ENCODE assay signal across 23 cellular contexts in the genomic region with DNA sequence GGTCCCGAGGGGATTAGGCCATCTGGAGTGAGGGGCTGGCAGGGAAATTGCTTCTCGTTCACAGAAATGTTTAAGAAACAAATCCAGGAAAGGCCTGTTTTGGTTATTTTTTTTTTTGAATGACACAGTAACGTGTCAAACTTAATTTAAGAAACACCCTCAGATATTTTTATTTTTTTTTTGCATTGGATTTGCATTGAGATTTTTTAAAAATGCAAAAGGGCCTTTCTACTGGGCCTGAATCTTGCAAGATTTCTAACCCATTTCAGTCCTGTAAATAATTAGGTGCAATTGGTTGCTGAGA. TPM values are rescaled to one million over a fixed set of nuclear protein-coding genes. Genes with fewer than 3 reads are reported as not detected.
DNase-seq lines count a peak whose midpoint lies in the region; ATAC-seq, FAIRE-seq and TF ChIP-seq lines count a peak whose summit lies in the region.
"Had no signal": no experiment of that assay in that cellular context is flagged by ENCODE, and none has a peak within 500 bp of the region (broad histone marks: within the 10 kb centered on the region; RNA-seq: fewer than 3 reads in every experiment).

No MANE protein-coding gene starts in this region.

- BruUV-seq in IMR-90 (replicated peaks; lab: Mats Ljungman, UMichigan) = no TSS peak

- H2AK5ac ChIP-seq in IMR-90 (ENCODE audit: low read depth, low read length) (no peak overlapping the region), neuronal stem cell (ENCODE audit: low read depth, low read length) (no peak overlapping the region)

- H3K56ac ChIP-seq in IMR-90 (ENCODE audit: extremely low read depth, insufficient read depth, low read length) = no peak overlapping the region

- H4K5ac ChIP-seq in IMR-90 (ENCODE audit: low read depth, low read length) = no peak overlapping the region

- no peak overlapping the region for H3K4ac ChIP-seq in IMR-90 (ENCODE audit: low read depth, low read length)
- no peak overlapping the region for H3K4ac ChIP-seq in neuronal stem cell (ENCODE audit: low read length)

- dilution Hi-C loops in IMR-90 (cut with HindIII; ENCODE audit: low sequenced_read_pairs, unreplicated experiment) = no loop called here

- no peak for DNase-seq in A549 (ENCODE audit: low read depth in 1 of 2, low spot score in 1 of 2)
- DNase-seq in IMR-90 = no peak
- no peak for DNase-seq in neuronal stem cell (ENCODE audit: low spot score)
- no peak for DNase-seq in hippocampal formation (lab: John Stamatoyannopoulos, UW)
- no peak for DNase-seq in GM10248 (ENCODE audit: extremely low spot score)
- no peak for DNase-seq in uterus
- no peak for DNase-seq in glomerular visceral epithelial cell (ENCODE audit: extremely low spot score)
- DNase-seq: activated CD4-positive, alpha-beta T cell treated with anti-CD3 and anti-CD28 coated beads for 36 hours; activated naive CD8-positive, alpha-beta T cell treated with anti-CD3 and anti-CD28 coated beads for 36 hours; dermis blood vessel endothelial cell; MV-4-11; NCI-H1694 treated with DMSO at 0.1 percent for 48 hours; NCI-H748 treated with DMSO at 0.1 percent for 48 hours; OCI-M1; right lobe of liver; stimulated activated CD4-positive, alpha-beta T cell treated with anti-CD3 and anti-CD28 coated beads, Interleukin-2, amount 100 ng/mL, for 48 hours; T-helper 2 cell had no signal

- H2BK120ac ChIP-seq in IMR-90 (ENCODE audit: low read depth, low read length) = no peak overlapping the region
- H2BK120ac ChIP-seq in neuronal stem cell (ENCODE audit: low read depth, low read length) = no peak overlapping the region

- FAIRE-seq in A549 (lab: Jason Lieb, UNC) = no peak

- H2BK15ac ChIP-seq in IMR-90 (ENCODE audit: low read depth, low read length) (no peak overlapping the region), neuronal stem cell (ENCODE audit: low read length) (no peak overlapping the region)

- H4K20me1 ChIP-seq in IMR-90 (ENCODE audit: insufficient read depth, low read length) = no peaks in the 10 kb centered on the region

- no peak overlapping the region for H3K23ac ChIP-seq in IMR-90 (ENCODE audit: low read depth, low read length)
- no peak overlapping the region for H3K23ac ChIP-seq in neuronal stem cell (ENCODE audit: low read depth, low read length, poor library complexity)

- H2AK9ac ChIP-seq in IMR-90 (replicated peaks; ENCODE audit: low read depth, low read length, poor library complexity) = no peak overlapping the region

- H4K8ac ChIP-seq in IMR-90 (ENCODE audit: low read depth in 2 of 2, low read length in 2 of 2) (no peak overlapping the region), neuronal stem cell (ENCODE audit: low read depth, low read length) (no peak overlapping the region)

- H3K27ac ChIP-seq in A549 (peak overlapping the region; percentile 10 to 72; a peak in 3 of 6 replicates), IMR-90 (ENCODE audit: insufficient read depth, low read length) (no peak overlapping the region), angular gyrus (ENCODE audit: low read depth, low read length) (peak overlapping the region; percentile 87), neuronal stem cell (replicated peaks; ENCODE audit: low read length) (no peak overlapping the region), uterus (no peak overlapping the region)
- H3K27ac ChIP-seq: ascending aorta, gastroesophageal sphincter, right lobe of liver, SK-N-MC, vagina had no signal

- H3K27me3 ChIP-seq in IMR-90 (ENCODE audit: control insufficient read depth, insufficient read depth, low read length) (peaks cover 23% of the 10 kb centered on the region; the same call in 1 of the 2 replicates), neuronal stem cell (ENCODE audit: control insufficient read depth in 3 of 3, insufficient read depth in 3 of 3, low read depth in 1 of 3, low read length in 3 of 3) (peaks cover 0 to 19% (median 0%) of the 10 kb centered on the region in 3 experiments), uterus (no peaks in the 10 kb centered on the region)
- H3K27me3 ChIP-seq: ascending aorta, gastroesophageal sphincter, right lobe of liver, vagina had no signal

- H3K79me1 ChIP-seq in IMR-90 (ENCODE audit: low read depth in 1 of 2, low read length in 2 of 2) (no peaks in the 10 kb centered on the region), neuronal stem cell (ENCODE audit: low read depth, low read length) (no peaks in the 10 kb centered on the region)

- TF ChIP-seq EP300 in A549 (IDR thresholded peaks at IDR 0.05) = no peak

- no peaks in the 10 kb centered on the region for H3K9me1 ChIP-seq in IMR-90 (ENCODE audit: insufficient read depth, low read length)

- no peak overlapping the region for H3K14ac ChIP-seq in IMR-90 (replicated peaks; ENCODE audit: low read depth, low read length)
- no peak overlapping the region for H3K14ac ChIP-seq in neuronal stem cell (ENCODE audit: low read length)

- H2BK20ac ChIP-seq in IMR-90 (ENCODE audit: low read depth, low read length) = no peak overlapping the region

- TF ChIP-seq RAD21 in A549 (conservative IDR thresholded peaks at IDR 0.05 in 1 of 2, IDR thresholded peaks at IDR 0.05 in 1 of 2) (no peak), IMR-90 (IDR thresholded peaks at IDR 0.05; ENCODE audit: low read length) (no peak)

- no peak for TF ChIP-seq CTCF in A549 (IDR thresholded peaks at IDR 0.05)
- no peak for TF ChIP-seq CTCF in IMR-90 (conservative IDR thresholded peaks at IDR 0.05; ENCODE audit: low read depth, low read length)
- no peak for TF ChIP-seq CTCF in GM10248 (IDR thresholded peaks at IDR 0.05; ENCODE audit: control extremely low read depth, extremely low read depth, low read depth, missing control alignments)
- no peak for TF ChIP-seq CTCF in uterus (IDR thresholded peaks at IDR 0.05)

- H3K4me2 ChIP-seq in A549 (no peak overlapping the region), IMR-90 (ENCODE audit: low read depth, low read length) (no peak overlapping the region), neuronal stem cell (ENCODE audit: insufficient read depth, low read length, poor library complexity, severe bottlenecking) (no peak overlapping the region)

- H4K91ac ChIP-seq in IMR-90 (ENCODE audit: insufficient read depth, low read depth, low read length) (no peak overlapping the region), neuronal stem cell (ENCODE audit: low read depth, low read length, poor library complexity) (no peak overlapping the region)

- CTCF ChIA-PET in A549 (lab: Yijun Ruan, JAX) (no interaction called here), IMR-90 (lab: Yijun Ruan, JAX) (no interaction called here), GM10248 (lab: Yijun Ruan, JAX) (interaction anchor here (1.1 to 1.5 kb wide), 2 partner anchors 9 to 17 kb away, joined by 3 to 4 read pairs; no protein-coding TSS in a partner anchor)

- H3K4me3 ChIP-seq in A549 (no peak overlapping the region), IMR-90 (ENCODE audit: insufficient read depth, low read depth, low read length) (no peak overlapping the region), neuronal stem cell (ENCODE audit: low read length in 2 of 2) (no peak overlapping the region), uterus (no peak overlapping the region)
- H3K4me3 ChIP-seq: ascending aorta, gastroesophageal sphincter, right lobe of liver, SK-N-MC, vagina had no signal

- POLR2A ChIA-PET in A549 (lab: Yijun Ruan, JAX) = no interaction called here
- POLR2A ChIA-PET in IMR-90 (lab: Charles Lee; ENCODE audit: unreplicated experiment) = no interaction called here
- POLR2A ChIA-PET in GM10248 (lab: Yijun Ruan, JAX) = no interaction called here

- intact Hi-C loops in IMR-90 (cut with micrococcal nuclease) = no loop called here
- intact Hi-C loops in uterus (cut with DNase I; ENCODE audit: low total_unique reads) = no loop called here

- H2AFZ ChIP-seq in IMR-90 (replicated peaks; ENCODE audit: low read length, poor library complexity) = peak overlapping the region; percentile 43
- peak overlapping the region; percentile 76 for H2AFZ ChIP-seq in neuronal stem cell (ENCODE audit: low read length)

- WGBS in A549 (ENCODE audit: missing lambda C conversion rate) = 87% methylated on average over 3 of the region's 3 CpGs
- no CpG with 5 or more reads among the region's 3 CpGs for WGBS in IMR-90 (ENCODE audit: extremely low coverage in 2 of 2, insufficient read length in 1 of 2), 2 experiments
- no CpG with 5 or more reads among the region's 3 CpGs for WGBS in neuronal stem cell (ENCODE audit: extremely low coverage in 2 of 2, insufficient read length in 2 of 2, insufficient replicate concordance in 1 of 2), 2 donors

- in situ Hi-C loops in IMR-90 (cut with MboI; ENCODE audit: low sequenced_read_pairs) = no loop called here

- H3K9me3 ChIP-seq in A549 (no peaks in the 10 kb centered on the region), IMR-90 (ENCODE audit: control insufficient read depth, insufficient read depth, low read length) (no peaks in the 10 kb centered on the region), neuronal stem cell (replicated peaks in 1 of 2; ENCODE audit: control insufficient read depth in 2 of 2, insufficient read depth in 1 of 2, low read depth in 1 of 2, low read length in 2 of 2) (no peaks in the 10 kb centered on the region), uterus (no peaks in the 10 kb centered on the region)
- H3K9me3 ChIP-seq: ascending aorta, gastroesophageal sphincter, right lobe of liver, vagina had no signal

- H2BK5ac ChIP-seq in IMR-90 (ENCODE audit: low read depth, low read length, poor library complexity, severe bottlenecking) = no peak overlapping the region
- no peak overlapping the region for H2BK5ac ChIP-seq in neuronal stem cell (ENCODE audit: low read length)

- no peaks in the 10 kb centered on the region for H3K36me3 ChIP-seq in IMR-90 (ENCODE audit: control insufficient read depth, insufficient read depth, low read length)
- no peaks in the 10 kb centered on the region for H3K36me3 ChIP-seq in neuronal stem cell (replicated peaks in 1 of 2; ENCODE audit: control insufficient read depth in 2 of 2, insufficient read depth in 2 of 2, low read length in 2 of 2)
- H3K36me3 ChIP-seq in uterus = no peaks in the 10 kb centered on the region
- H3K36me3 ChIP-seq: ascending aorta, gastroesophageal sphincter, right lobe of liver, vagina had no signal

- peaks cover 52% of the 10 kb centered on the region for H3K4me1 ChIP-seq in A549
- H3K4me1 ChIP-seq in IMR-90 (ENCODE audit: control insufficient read depth, insufficient read depth, low read length) = no peaks in the 10 kb centered on the region; the same call in 1 of the 2 replicates
- peaks cover 40 to 43% of the 10 kb centered on the region in 2 donors for H3K4me1 ChIP-seq in neuronal stem cell (ENCODE audit: control insufficient read depth in 2 of 2, insufficient read depth in 1 of 2, low read depth in 1 of 2, low read length in 2 of 2)
- H3K4me1 ChIP-seq in uterus = no peaks in the 10 kb centered on the region
- H3K4me1 ChIP-seq: ascending aorta had no signal

- no peak overlapping the region for H2BK12ac ChIP-seq in neuronal stem cell (ENCODE audit: low read length)

- ATAC-seq in A549 = no peak
- ATAC-seq in IMR-90 (ENCODE audit: low read depth) = no peak
- ATAC-seq: activated CD4-positive, alpha-beta T cell treated with anti-CD3 and anti-CD28 coated beads for 36 hours; gastroesophageal sphincter; left lobe of liver; right lobe of liver had no signal

- TF ChIP-seq POLR2A in A549 (IDR thresholded peaks at IDR 0.05; ENCODE audit: low read length) (no peak), IMR-90 (IDR thresholded peaks at IDR 0.05; ENCODE audit: low read depth, low read length) (no peak), uterus (IDR thresholded peaks at IDR 0.05) (no peak)

- H3K9ac ChIP-seq in IMR-90 (ENCODE audit: low read depth, low read length) (no peak overlapping the region), neuronal stem cell (ENCODE audit: low read depth, low read length, poor library complexity) (no peak overlapping the region)

- H3K18ac ChIP-seq in IMR-90 (ENCODE audit: low read depth, low read length) (no peak overlapping the region), neuronal stem cell (ENCODE audit: low read length) (peak overlapping the region; percentile 13)

RNA-seq across cellular contexts. Expression of gene KLF13, which starts 25.0 kb away (rescaled TPM):
- 53.5 and 67.0 TPM in 2 replicates for polyA plus RNA-seq in A549 (2011; rRNA removed)
- polyA plus RNA-seq in A549 (2012; cell fraction: cytosol; rRNA removed) = 15.0 and 19.2 TPM in 2 replicates
- polyA plus RNA-seq in A549 (2012; cell fraction: nucleus; rRNA removed) = 14.2 and 14.3 TPM in 2 replicates
- 42.7 to 53.5 TPM (median 52.5 TPM) in 3 replicates for polyA plus RNA-seq in A549 (2017; fragmentation: RNase III; extraction: RNeasy Plus Mini Kit Qiagen cat#74134 plus additional on column Dnase treatment)
- 38.8 and 42.3 TPM in 2 replicates for polyA minus RNA-seq in A549 (2011; rRNA and poly(A)+ RNA removed)
- 9.5 and 10.8 TPM in 2 replicates for total RNA-seq in IMR-90 (2012; rRNA removed)
- polyA plus RNA-seq in IMR-90 (2012; rRNA removed) = 10.6 and 11.8 TPM in 2 replicates
- 4.8 and 6.4 TPM in 2 replicates for polyA plus RNA-seq in IMR-90 (2012; cell fraction: cytosol; rRNA removed)
- polyA plus RNA-seq in IMR-90 (2012; cell fraction: nucleus; rRNA removed; ENCODE audit: low replicate concordance) = 5.8 and 7.8 TPM in 2 replicates
- 42.9 TPM for polyA plus RNA-seq in neuronal stem cell (2013, experiment 1 of 2)
- 42.1 TPM for polyA plus RNA-seq in neuronal stem cell (2013, experiment 2 of 2)
- 10 to 100 TPM; 20.2 to 58.8 (median 25.7) TPM for total RNA-seq in uterus

Comparison
In these comparisons a context has a peak if more than half of its experiments do, and no peak if none do; other contexts are left out.
1. H3K27ac ChIP-seq: peak in A549 (2 of 2) and angular gyrus (single experiment); none in IMR-90 (single experiment), neuronal stem cell (single experiment) and uterus (0 of 2).